ENCODE assay signal across 2 cellular contexts in genomic region chr6:33513213-33513612, GRCh38.
TF ChIP-seq lines count a peak whose summit lies in the region.

No MANE protein-coding gene starts in this region.

TF ChIP-seq in HepG2, 621 proteins besides CTCF, POLR2A, EP300 and RAD21:
- no peak for TF ChIP-seq CCAR2 (optimal IDR thresholded peaks at IDR 0.05; ENCODE audit: low read depth, low read length)
- no peak for TF ChIP-seq CSRNP2 (CRISPR knock-in tag; conservative IDR thresholded peaks at IDR 0.05; ENCODE audit: low read depth)
TF ChIP-seq in HepG2: peak in this region for 0.

TF ChIP-seq in H1, 55 proteins besides CTCF, POLR2A, EP300 and RAD21:
- TF ChIP-seq POU5F1 (IDR thresholded peaks at IDR 0.05; ENCODE audit: low read depth, low read length) (no peak), CHD1 (IDR thresholded peaks at IDR 0.05; ENCODE audit: low read depth, low read length) (no peak)
- TF ChIP-seq, protein P1, sequence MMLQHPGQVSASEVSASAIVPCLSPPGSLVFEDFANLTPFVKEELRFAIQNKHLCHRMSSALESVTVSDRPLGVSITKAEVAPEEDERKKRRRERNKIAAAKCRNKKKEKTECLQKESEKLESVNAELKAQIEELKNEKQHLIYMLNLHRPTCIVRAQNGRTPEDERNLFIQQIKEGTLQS (IDR thresholded peaks at IDR 0.05; ENCODE audit: insufficient read depth, low read depth, low read length) = no peak
